ENCODE assay signal across 1 cellular context in genomic region chr6:149271348-149272340, GRCh38.
TF ChIP-seq lines count a peak whose summit lies in the region.

No MANE protein-coding gene starts in this region.

TF ChIP-seq in GM12878, 131 proteins besides CTCF, POLR2A, EP300 and RAD21 (continued from another document):
- TF ChIP-seq, protein P1, sequence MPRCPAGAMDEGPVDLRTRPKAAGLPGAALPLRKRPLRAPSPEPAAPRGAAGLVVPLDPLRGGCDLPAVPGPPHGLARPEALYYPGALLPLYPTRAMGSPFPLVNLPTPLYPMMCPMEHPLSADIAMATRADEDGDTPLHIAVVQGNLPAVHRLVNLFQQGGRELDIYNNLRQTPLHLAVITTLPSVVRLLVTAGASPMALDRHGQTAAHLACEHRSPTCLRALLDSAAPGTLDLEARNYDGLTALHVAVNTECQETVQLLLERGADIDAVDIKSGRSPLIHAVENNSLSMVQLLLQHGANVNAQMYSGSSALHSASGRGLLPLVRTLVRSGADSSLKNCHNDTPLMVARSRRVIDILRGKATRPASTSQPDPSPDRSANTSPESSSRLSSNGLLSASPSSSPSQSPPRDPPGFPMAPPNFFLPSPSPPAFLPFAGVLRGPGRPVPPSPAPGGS (IDR thresholded peaks at IDR 0.05; ENCODE audit: borderline replicate concordance, insufficient read depth, low read depth, low read length, poor library complexity, severe bottlenecking) = no peak
- no peak for TF ChIP-seq BHLHE40 (IDR thresholded peaks at IDR 0.05; ENCODE audit: borderline replicate concordance in 1 of 2, low read depth in 2 of 2, low read length in 1 of 2)
- peak; percentile 44; the same call in 1 of the 2 replicates for TF ChIP-seq YY1 (IDR thresholded peaks at IDR 0.05; ENCODE audit: low read depth, low read length)
- TF ChIP-seq DPF2 (IDR thresholded peaks at IDR 0.05) = 0 out of 2 replicates have a peak, but pooled peaks have one; percentile 11
- no peak for TF ChIP-seq RB1 (IDR thresholded peaks at IDR 0.05; ENCODE audit: borderline replicate concordance)
- no peak for TF ChIP-seq NR2C1 (IDR thresholded peaks at IDR 0.05)
- no peak for TF ChIP-seq MEF2B (IDR thresholded peaks at IDR 0.05; ENCODE audit: partially characterized antibody, poor library complexity, severe bottlenecking)
- TF ChIP-seq NFYA (IDR thresholded peaks at IDR 0.05; ENCODE audit: borderline replicate concordance, low read depth, low read length) = no peak
- TF ChIP-seq CBFB (IDR thresholded peaks at IDR 0.05; ENCODE audit: low read depth) = 0 out of 2 replicates have a peak, but pooled peaks have one; percentile 15
- TF ChIP-seq EGR1 (IDR thresholded peaks at IDR 0.05; ENCODE audit: borderline replicate concordance in 1 of 2, low read depth in 2 of 2, low read length in 2 of 2) = peak in 1 of 2 experiments; percentile 95; a peak in 2 of 3 replicates
- TF ChIP-seq STAT3 (IDR thresholded peaks at IDR 0.05; ENCODE audit: low read depth, low read length) = no peak
- TF ChIP-seq ATF3 (IDR thresholded peaks at IDR 0.05; ENCODE audit: borderline replicate concordance, extremely low read depth, low read depth, low read length) = no peak
- peak; percentile 35; the same call in 1 of the 2 replicates for TF ChIP-seq CREM (IDR thresholded peaks at IDR 0.05; ENCODE audit: low read depth)
- 0 out of 2 replicates have a peak, but pooled peaks have one; percentile 53 for TF ChIP-seq ZBED1 (IDR thresholded peaks at IDR 0.05; ENCODE audit: borderline replicate concordance)
- no peak for TF ChIP-seq PAX8 (IDR thresholded peaks at IDR 0.05)
- no peak for TF ChIP-seq CEBPZ (IDR thresholded peaks at IDR 0.05; ENCODE audit: low read depth, low read length)
- TF ChIP-seq ETV6 (conservative IDR thresholded peaks at IDR 0.05 in 1 of 2, IDR thresholded peaks at IDR 0.05 in 1 of 2; ENCODE audit: borderline replicate concordance in 1 of 2, low read depth in 1 of 2) = peak in 1 of 2 experiments; percentile 38; a peak in 1 of 4 replicates
- TF ChIP-seq ASH2L (IDR thresholded peaks at IDR 0.05; ENCODE audit: borderline replicate concordance, low read depth) = no peak
- no peak for TF ChIP-seq STAT1 (conservative IDR thresholded peaks at IDR 0.05)
- TF ChIP-seq ZNF687 (IDR thresholded peaks at IDR 0.05) = no peak
- 0 out of 2 replicates have a peak, but pooled peaks have one; percentile 27 for TF ChIP-seq NBN (IDR thresholded peaks at IDR 0.05)
- TF ChIP-seq PML (IDR thresholded peaks at IDR 0.05; ENCODE audit: low read length) = peak; percentile 61; the same call in 1 of the 2 replicates
- peak; percentile 20; the same call in 1 of the 2 replicates for TF ChIP-seq FOXM1 (IDR thresholded peaks at IDR 0.05; ENCODE audit: low read depth, low read length)
- no peak for TF ChIP-seq RAD51 (IDR thresholded peaks at IDR 0.05)
- no peak for TF ChIP-seq ESRRA (IDR thresholded peaks at IDR 0.05; ENCODE audit: low read length)
- TF ChIP-seq RCOR1 (conservative IDR thresholded peaks at IDR 0.05; ENCODE audit: low read depth, low read length) = no peak
- no peak for TF ChIP-seq SMC3 (IDR thresholded peaks at IDR 0.05; ENCODE audit: borderline replicate concordance, low read length)
- TF ChIP-seq FOXK2 (IDR thresholded peaks at IDR 0.05) = no peak
- 0 out of 2 replicates have a peak, but pooled peaks have one; percentile 20 for TF ChIP-seq PAX5 (IDR thresholded peaks at IDR 0.05; ENCODE audit: borderline replicate concordance, low read depth, low read length)
- TF ChIP-seq, protein P2, sequence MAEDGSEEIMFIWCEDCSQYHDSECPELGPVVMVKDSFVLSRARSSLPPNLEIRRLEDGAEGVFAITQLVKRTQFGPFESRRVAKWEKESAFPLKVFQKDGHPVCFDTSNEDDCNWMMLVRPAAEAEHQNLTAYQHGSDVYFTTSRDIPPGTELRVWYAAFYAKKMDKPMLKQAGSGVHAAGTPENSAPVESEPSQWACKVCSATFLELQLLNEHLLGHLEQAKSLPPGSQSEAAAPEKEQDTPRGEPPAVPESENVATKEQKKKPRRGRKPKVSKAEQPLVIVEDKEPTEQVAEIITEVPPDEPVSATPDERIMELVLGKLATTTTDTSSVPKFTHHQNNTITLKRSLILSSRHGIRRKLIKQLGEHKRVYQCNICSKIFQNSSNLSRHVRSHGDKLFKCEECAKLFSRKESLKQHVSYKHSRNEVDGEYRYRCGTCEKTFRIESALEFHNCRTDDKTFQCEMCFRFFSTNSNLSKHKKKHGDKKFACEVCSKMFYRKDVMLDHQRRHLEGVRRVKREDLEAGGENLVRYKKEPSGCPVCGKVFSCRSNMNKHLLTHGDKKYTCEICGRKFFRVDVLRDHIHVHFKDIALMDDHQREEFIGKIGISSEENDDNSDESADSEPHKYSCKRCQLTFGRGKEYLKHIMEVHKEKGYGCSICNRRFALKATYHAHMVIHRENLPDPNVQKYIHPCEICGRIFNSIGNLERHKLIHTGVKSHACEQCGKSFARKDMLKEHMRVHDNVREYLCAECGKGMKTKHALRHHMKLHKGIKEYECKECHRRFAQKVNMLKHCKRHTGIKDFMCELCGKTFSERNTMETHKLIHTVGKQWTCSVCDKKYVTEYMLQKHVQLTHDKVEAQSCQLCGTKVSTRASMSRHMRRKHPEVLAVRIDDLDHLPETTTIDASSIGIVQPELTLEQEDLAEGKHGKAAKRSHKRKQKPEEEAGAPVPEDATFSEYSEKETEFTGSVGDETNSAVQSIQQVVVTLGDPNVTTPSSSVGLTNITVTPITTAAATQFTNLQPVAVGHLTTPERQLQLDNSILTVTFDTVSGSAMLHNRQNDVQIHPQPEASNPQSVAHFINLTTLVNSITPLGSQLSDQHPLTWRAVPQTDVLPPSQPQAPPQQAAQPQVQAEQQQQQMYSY (CRISPR knock-in tag; IDR thresholded peaks at IDR 0.05) = no peak
- TF ChIP-seq SUPT20H (IDR thresholded peaks at IDR 0.05; ENCODE audit: borderline replicate concordance, control insufficient read depth, low read depth, low read length) = no peak
- TF ChIP-seq SMARCA5 (IDR thresholded peaks at IDR 0.05) = no peak
- TF ChIP-seq NFXL1 (IDR thresholded peaks at IDR 0.05; ENCODE audit: borderline replicate concordance) = no peak
- no peak for TF ChIP-seq SIN3A (IDR thresholded peaks at IDR 0.05; ENCODE audit: low read depth, low read length)
- peak; percentile 66; the same call in 1 of the 2 replicates for TF ChIP-seq ZNF24 (IDR thresholded peaks at IDR 0.05)
- no peak for TF ChIP-seq ZNF217 (IDR thresholded peaks at IDR 0.05)
- TF ChIP-seq NR2C2 (IDR thresholded peaks at IDR 0.05; ENCODE audit: borderline replicate concordance, control insufficient read depth, insufficient read length, low read depth) = no peak
- peak in 1 of 2 experiments; percentile 65; a peak in 1 of 4 replicates for TF ChIP-seq SRF (IDR thresholded peaks at IDR 0.05; ENCODE audit: low read depth in 2 of 2, low read length in 2 of 2)
- TF ChIP-seq NFIC (IDR thresholded peaks at IDR 0.05; ENCODE audit: low read depth, low read length) = peak; percentile 67
- 0 out of 4 replicates have a peak, but pooled peaks of 1 of the 2 experiments have one; percentile 12 for TF ChIP-seq CEBPB (IDR thresholded peaks at IDR 0.05; ENCODE audit: borderline replicate concordance in 1 of 2, low read depth in 2 of 2, low read length in 2 of 2)
- TF ChIP-seq GABPA (IDR thresholded peaks at IDR 0.05; ENCODE audit: low read depth) = no peak
- no peak for TF ChIP-seq IKZF1 (conservative IDR thresholded peaks at IDR 0.05)
- TF ChIP-seq MXI1 (IDR thresholded peaks at IDR 0.05; ENCODE audit: low read depth, low read length) = no peak
- TF ChIP-seq CREB1 (IDR thresholded peaks at IDR 0.05; ENCODE audit: low read depth) = 0 out of 2 replicates have a peak, but pooled peaks have one; percentile 12
- TF ChIP-seq ATF2 (IDR thresholded peaks at IDR 0.05; ENCODE audit: low read length) = peak; percentile 24; the same call in 1 of the 2 replicates
- TF ChIP-seq IKZF2 (IDR thresholded peaks at IDR 0.05) = 0 out of 4 replicates have a peak, but pooled peaks of 1 of the 2 experiments have one; percentile 6
- TF ChIP-seq KLF5 (IDR thresholded peaks at IDR 0.05; ENCODE audit: partially characterized antibody) = no peak
- TF ChIP-seq RUNX3 (IDR thresholded peaks at IDR 0.05; ENCODE audit: low read length) = peak; percentile 85
TF ChIP-seq in GM12878: peak in this region for 22.
